Comparison of ENCODE assay signal across 8 cellular contexts in genomic region chr5:56480305-56481146, GRCh38.
DNase-seq lines count a peak whose midpoint lies in the region; ATAC-seq and TF ChIP-seq lines count a peak whose summit lies in the region.

No MANE protein-coding gene starts in this region.

- in situ Hi-C loops in mammary epithelial cell (cut with MboI; ENCODE audit: low sequenced_read_pairs in 2 of 2), result no loop called here

- peaks cover 59% of the 10 kb centered on the region for H3K4me1 Mint-ChIP-seq in CD14-positive monocyte
- H3K4me1 Mint-ChIP-seq in GM23338, result peaks cover 13% of the 10 kb centered on the region

- CTCF ChIA-PET in mammary epithelial cell (lab: Charles Lee; ENCODE audit: low non-redundant PET), result no interaction called here

- peak overlapping the region; percentile 95 for H2AFZ ChIP-seq in GM23338
- H2AFZ ChIP-seq in mammary epithelial cell (ENCODE audit: low read depth, low read length), result peak overlapping the region; percentile 98

- no peak for TF ChIP-seq CTCF in CD14-positive monocyte (IDR thresholded peaks at IDR 0.05)
- no peak for TF ChIP-seq CTCF in GM23338 (conservative IDR thresholded peaks at IDR 0.05; ENCODE audit: low read depth in 2 of 2)
- TF ChIP-seq CTCF in mammary epithelial cell (conservative IDR thresholded peaks at IDR 0.05 in 1 of 2, IDR thresholded peaks at IDR 0.05 in 1 of 2; ENCODE audit: extremely low read depth in 1 of 2, insufficient read depth in 1 of 2, low read depth in 1 of 2, low read length in 2 of 2), result no peak

- DNase-seq in CD14-positive monocyte (ENCODE audit: low spot score) (no peak), GM23338 (ENCODE audit: low spot score) (peak; percentile 74), SJCRH30 (peak; percentile 48 to 68), mammary epithelial cell (peak; percentile 65), iPS-NIHi11 (ENCODE audit: low spot score) (peak; percentile 72), retina (peak; percentile 84), NCI-H1436 treated with DMSO at 0.1 percent for 48 hours (lab: John Stamatoyannopoulos, UW) (no peak), amniotic stem cell (lab: John Stamatoyannopoulos, UW) (no peak)

- H3K27ac Mint-ChIP-seq in CD14-positive monocyte (peak overlapping the region; percentile 46 to 95 (median 81)), GM23338 (no peak overlapping the region)

- WGBS in mammary epithelial cell (ENCODE audit: low coverage, missing lambda C conversion rate), result 40% methylated on average over 16 of the region's 51 CpGs

- H3K79me2 ChIP-seq in GM23338 (replicated peaks; ENCODE audit: insufficient read depth), result no peaks in the 10 kb centered on the region
- no peaks in the 10 kb centered on the region for H3K79me2 ChIP-seq in mammary epithelial cell (ENCODE audit: insufficient read depth, low read length)

- H4K20me1 ChIP-seq in GM23338 (replicated peaks; ENCODE audit: insufficient read depth) (no peaks in the 10 kb centered on the region), mammary epithelial cell (ENCODE audit: insufficient read depth, low read length) (no peaks in the 10 kb centered on the region)

- peak; percentile 79 for ATAC-seq in GM23338

- H3K4me3 ChIP-seq in GM23338, result peak overlapping the region; percentile 81
- H3K4me3 ChIP-seq in SJCRH30, result peak overlapping the region; percentile 61
- peak overlapping the region; percentile 47 to 57 (median 48) for H3K4me3 ChIP-seq in mammary epithelial cell (replicated peaks in 1 of 3; ENCODE audit: insufficient read depth in 1 of 3, low read depth in 2 of 3, low read length in 3 of 3)

- no peaks in the 10 kb centered on the region for H3F3A ChIP-seq in GM23338 (replicated peaks; ENCODE audit: low read depth)

- H3K4me2 ChIP-seq in GM23338 (peak overlapping the region; percentile 96), mammary epithelial cell (ENCODE audit: insufficient read depth, low read depth, low read length) (peak overlapping the region; percentile 93)

- no TSS peak for BruUV-seq in mammary epithelial cell (replicated peaks; lab: Mats Ljungman, UMichigan)

- H3K4me1 ChIP-seq in GM23338 (ENCODE audit: insufficient read depth) (peaks cover 8% of the 10 kb centered on the region), SJCRH30 (0 out of 2 replicates have a peak, but pooled peaks cover 3% of the 10 kb centered on the region), mammary epithelial cell (ENCODE audit: insufficient read depth, low read length) (peaks cover 12% of the 10 kb centered on the region)

- H3K9me3 ChIP-seq in SJCRH30 (replicated peaks) (no peaks in the 10 kb centered on the region), mammary epithelial cell (replicated peaks; ENCODE audit: insufficient read depth, low read length) (no peaks in the 10 kb centered on the region)

- H3K9me2 ChIP-seq in GM23338 (ENCODE audit: insufficient read depth), result no peaks in the 10 kb centered on the region

- H3K27me3 Mint-ChIP-seq in CD14-positive monocyte (ENCODE audit: low read depth in 3 of 3) (peaks cover 0 to 4% (median 0%) of the 10 kb centered on the region in 3 donors), GM23338 (ENCODE audit: insufficient read depth, low read depth, poor library complexity) (peaks cover 14% of the 10 kb centered on the region)

- H3K4me3 Mint-ChIP-seq in CD14-positive monocyte (peak overlapping the region; percentile 64 to 80), GM23338 (peak overlapping the region; percentile 77)

- dilution Hi-C loops in mammary epithelial cell (cut with HindIII; ENCODE audit: low sequenced_read_pairs), result no loop called here

- no peak overlapping the region for H3K27ac ChIP-seq in GM23338 (ENCODE audit: low read depth)
- H3K27ac ChIP-seq in SJCRH30, result no peak overlapping the region
- H3K27ac ChIP-seq in mammary epithelial cell (ENCODE audit: insufficient read depth, low read depth, low read length), result no peak overlapping the region

- peaks cover 36% of the 10 kb centered on the region for H3K27me3 ChIP-seq in GM23338 (ENCODE audit: insufficient read depth)
- no peaks in the 10 kb centered on the region for H3K27me3 ChIP-seq in SJCRH30
- no peaks in the 10 kb centered on the region for H3K27me3 ChIP-seq in mammary epithelial cell (ENCODE audit: insufficient read depth, low read length)

- H3K36me3 Mint-ChIP-seq in CD14-positive monocyte (peaks cover 0 to 3% of the 10 kb centered on the region in 2 donors), GM23338 (ENCODE audit: low read depth) (no peaks in the 10 kb centered on the region)

- H3K9ac ChIP-seq in mammary epithelial cell (ENCODE audit: insufficient read depth, low read length), result peak overlapping the region; percentile 18

- no peaks in the 10 kb centered on the region for H3K9me3 Mint-ChIP-seq in CD14-positive monocyte
- no peaks in the 10 kb centered on the region for H3K9me3 Mint-ChIP-seq in GM23338

- H3K36me3 ChIP-seq in GM23338 (ENCODE audit: insufficient read depth) (no peaks in the 10 kb centered on the region), SJCRH30 (no peaks in the 10 kb centered on the region), mammary epithelial cell (ENCODE audit: insufficient read depth, low read length) (no peaks in the 10 kb centered on the region)

- intact Hi-C loops in CD14-positive monocyte (cut with micrococcal nuclease), result loop anchor here in 1 of 2 donors (5.0 kb wide), 1 partner anchor 68 kb away; no protein-coding TSS in a partner anchor
- intact Hi-C loops in mammary epithelial cell (cut with micrococcal nuclease), result loop anchor here (5.0 kb wide), 2 partner anchors 208 to 337 kb away; partner anchors contain the start of gene MAP3K1

TF ChIP-seq in GM23338, 12 proteins besides CTCF, POLR2A, EP300 and RAD21:
- 0 out of 2 replicates have a peak, but pooled peaks have one; percentile 24 for TF ChIP-seq POLR2AphosphoS5 (IDR thresholded peaks at IDR 0.05; ENCODE audit: low read depth)
- TF ChIP-seq ZNF114 (CRISPR knock-in tag; IDR thresholded peaks at IDR 0.05), result no peak
- TF ChIP-seq ZNF462 (CRISPR knock-in tag; IDR thresholded peaks at IDR 0.05), result no peak
- TF ChIP-seq, protein P1, sequence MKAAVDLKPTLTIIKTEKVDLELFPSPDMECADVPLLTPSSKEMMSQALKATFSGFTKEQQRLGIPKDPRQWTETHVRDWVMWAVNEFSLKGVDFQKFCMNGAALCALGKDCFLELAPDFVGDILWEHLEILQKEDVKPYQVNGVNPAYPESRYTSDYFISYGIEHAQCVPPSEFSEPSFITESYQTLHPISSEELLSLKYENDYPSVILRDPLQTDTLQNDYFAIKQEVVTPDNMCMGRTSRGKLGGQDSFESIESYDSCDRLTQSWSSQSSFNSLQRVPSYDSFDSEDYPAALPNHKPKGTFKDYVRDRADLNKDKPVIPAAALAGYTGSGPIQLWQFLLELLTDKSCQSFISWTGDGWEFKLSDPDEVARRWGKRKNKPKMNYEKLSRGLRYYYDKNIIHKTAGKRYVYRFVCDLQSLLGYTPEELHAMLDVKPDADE (IDR thresholded peaks at IDR 0.05), result no peak

Comparison
In these comparisons a context has a peak if more than half of its experiments do, and no peak if none do; other contexts are left out.
1. DNase-seq: peak in GM23338 (single experiment), SJCRH30 (2 of 2), mammary epithelial cell (single experiment), iPS-NIHi11 (single experiment) and retina (single experiment); none in CD14-positive monocyte (single experiment), NCI-H1436 treated with DMSO at 0.1 percent for 48 hours (single experiment) and amniotic stem cell (single experiment).
2. Peak in every context shown above with its lines, with median percentiles within 50 percentile points of each other: H3K4me3 ChIP-seq.